In the genomic region with DNA sequence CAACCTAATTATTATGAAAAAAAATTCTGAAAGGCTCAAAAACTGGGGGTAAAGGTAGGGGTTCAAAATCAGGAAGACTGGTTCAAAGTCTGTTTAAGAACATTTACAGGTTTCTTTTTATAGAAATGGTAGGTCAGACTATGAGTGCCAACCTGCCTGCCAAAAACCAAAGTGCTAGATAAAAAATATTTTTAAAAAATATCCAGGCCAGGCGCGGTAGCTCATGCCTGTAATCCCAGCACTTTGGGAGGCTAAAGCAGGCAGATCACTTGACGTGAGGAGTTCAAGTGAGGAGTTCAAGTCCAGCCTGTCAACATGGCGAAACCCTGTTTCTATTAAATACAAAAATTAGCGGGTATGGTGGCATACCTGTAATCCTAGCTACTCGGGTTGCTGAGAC, we compare ENCODE assay signal across 18 cellular contexts.
DNase-seq lines count a peak whose midpoint lies in the region; ATAC-seq and TF ChIP-seq lines count a peak whose summit lies in the region.
"Had no signal": no experiment of that assay in that cellular context is flagged by ENCODE, and none has a peak within 500 bp of the region (broad histone marks: within the 10 kb centered on the region; RNA-seq: fewer than 3 reads in every experiment).

No MANE protein-coding gene starts in this region.

- H4K8ac ChIP-seq in neuronal stem cell (ENCODE audit: low read depth, low read length), result no peak overlapping the region

- no peak overlapping the region for H2AFZ ChIP-seq in neuronal stem cell (ENCODE audit: low read length)

- H3K79me1 ChIP-seq in neuronal stem cell (ENCODE audit: low read depth, low read length), result no peaks in the 10 kb centered on the region

- no peak overlapping the region for H3K4me3 Mint-ChIP-seq in IgD-negative memory B cell
- no peak overlapping the region for H3K4me3 Mint-ChIP-seq in central memory CD8-positive, alpha-beta T cell
- H3K4me3 Mint-ChIP-seq in stimulated activated memory B cell treated with anti-CD40 and anti-IgM and Interleukin-4, amounts not matched to agents 10 μg/mL and 1 μg/mL and 100 μg/mL, for 72 hours, result no peak overlapping the region
- H3K4me3 Mint-ChIP-seq: CD4-positive, CD25-positive, alpha-beta regulatory T cell; H9 had no signal

- no peak overlapping the region for H3K14ac ChIP-seq in neuronal stem cell (ENCODE audit: low read length)

- H2BK12ac ChIP-seq in neuronal stem cell (ENCODE audit: low read length), result no peak overlapping the region

- H2BK15ac ChIP-seq in neuronal stem cell (ENCODE audit: low read length), result no peak overlapping the region

- peak overlapping the region; percentile 46 to 68 for H3K27ac ChIP-seq in right atrium auricular region
- no peak overlapping the region for H3K27ac ChIP-seq in neuronal stem cell (replicated peaks; ENCODE audit: low read length)

- no peak overlapping the region for H2BK5ac ChIP-seq in neuronal stem cell (ENCODE audit: low read length)

- no peak for TF ChIP-seq CTCF in right atrium auricular region (IDR thresholded peaks at IDR 0.05)

- H3K4me2 ChIP-seq in neuronal stem cell (ENCODE audit: insufficient read depth, low read length, poor library complexity, severe bottlenecking), result no peak overlapping the region

- H4K91ac ChIP-seq in neuronal stem cell (ENCODE audit: low read depth, low read length, poor library complexity), result no peak overlapping the region

- peaks cover 19 to 25% (median 19%) of the 10 kb centered on the region in 3 donors for H3K4me1 Mint-ChIP-seq in IgD-negative memory B cell
- H3K4me1 Mint-ChIP-seq in central memory CD8-positive, alpha-beta T cell, result peaks cover 27% of the 10 kb centered on the region
- H3K4me1 Mint-ChIP-seq in stimulated activated memory B cell treated with anti-CD40 and anti-IgM and Interleukin-4, amounts not matched to agents 10 μg/mL and 1 μg/mL and 100 μg/mL, for 72 hours, result peaks cover 12% of the 10 kb centered on the region

- no CpG with 5 or more reads among the region's 6 CpGs for WGBS in neuronal stem cell (ENCODE audit: extremely low coverage in 2 of 2, insufficient read length in 2 of 2, insufficient replicate concordance in 1 of 2), 2 donors

- H3K36me3 Mint-ChIP-seq in IgD-negative memory B cell, result peaks cover 7% of the 10 kb centered on the region
- H3K36me3 Mint-ChIP-seq in central memory CD8-positive, alpha-beta T cell (ENCODE audit: insufficient read depth), result peaks cover 6% of the 10 kb centered on the region
- peaks cover 37% of the 10 kb centered on the region for H3K36me3 Mint-ChIP-seq in stimulated activated memory B cell treated with anti-CD40 and anti-IgM and Interleukin-4, amounts not matched to agents 10 μg/mL and 1 μg/mL and 100 μg/mL, for 72 hours

- H3K27ac Mint-ChIP-seq in IgD-negative memory B cell, result peak overlapping the region in 2 of 3 donors; percentile 19 to 57
- peak overlapping the region; percentile 38 for H3K27ac Mint-ChIP-seq in central memory CD8-positive, alpha-beta T cell (ENCODE audit: low read depth)
- H3K27ac Mint-ChIP-seq in stimulated activated memory B cell treated with anti-CD40 and anti-IgM and Interleukin-4, amounts not matched to agents 10 μg/mL and 1 μg/mL and 100 μg/mL, for 72 hours, result peak overlapping the region; percentile 42
- H3K27ac Mint-ChIP-seq: H9 had no signal

- H3K9ac ChIP-seq in neuronal stem cell (ENCODE audit: low read depth, low read length, poor library complexity), result no peak overlapping the region

- H3K4ac ChIP-seq in neuronal stem cell (ENCODE audit: low read length), result no peak overlapping the region

- DNase-seq in central memory CD8-positive, alpha-beta T cell (ENCODE audit: low spot score in 2 of 2), result no peak
- DNase-seq in right atrium auricular region (ENCODE audit: low spot score), result no peak
- DNase-seq in neuronal stem cell (ENCODE audit: low spot score), result no peak
- DNase-seq in stimulated activated CD4-positive, alpha-beta T cell treated with anti-CD3 and anti-CD28 coated beads, Interleukin-4, amount 100 ng/mL, for 24 hours, result no peak
- DNase-seq: Calu3; CD4-positive, CD25-positive, alpha-beta regulatory T cell; DMS53; H9; Karpas-422; NCI-H1105 treated with DMSO at 0.1 percent for 48 hours; NCI-H1694 treated with DMSO at 0.1 percent for 48 hours; NCI-H2107; NCI-H2227 treated with DMSO at 0.1 percent for 48 hours; NCI-H524 had no signal

- H2BK120ac ChIP-seq in neuronal stem cell (ENCODE audit: low read depth, low read length), result no peak overlapping the region

- H3K9me3 ChIP-seq in right atrium auricular region, result no peaks in the 10 kb centered on the region
- H3K9me3 ChIP-seq in neuronal stem cell (replicated peaks in 1 of 2; ENCODE audit: control insufficient read depth in 2 of 2, insufficient read depth in 1 of 2, low read depth in 1 of 2, low read length in 2 of 2), result no peaks in the 10 kb centered on the region

- H2AK5ac ChIP-seq in neuronal stem cell (ENCODE audit: low read depth, low read length), result no peak overlapping the region

- H3K27me3 ChIP-seq in right atrium auricular region (no peaks in the 10 kb centered on the region), neuronal stem cell (ENCODE audit: control insufficient read depth in 3 of 3, insufficient read depth in 3 of 3, low read depth in 1 of 3, low read length in 3 of 3) (peaks cover 0 to 1% (median 0%) of the 10 kb centered on the region in 3 experiments)

- no peaks in the 10 kb centered on the region for H3K36me3 ChIP-seq in right atrium auricular region
- H3K36me3 ChIP-seq in neuronal stem cell (replicated peaks in 1 of 2; ENCODE audit: control insufficient read depth in 2 of 2, insufficient read depth in 2 of 2, low read length in 2 of 2), result no peaks in the 10 kb centered on the region

- no peaks in the 10 kb centered on the region for H3K9me3 Mint-ChIP-seq in IgD-negative memory B cell
- no peaks in the 10 kb centered on the region for H3K9me3 Mint-ChIP-seq in central memory CD8-positive, alpha-beta T cell
- no peaks in the 10 kb centered on the region for H3K9me3 Mint-ChIP-seq in stimulated activated memory B cell treated with anti-CD40 and anti-IgM and Interleukin-4, amounts not matched to agents 10 μg/mL and 1 μg/mL and 100 μg/mL, for 72 hours
- H3K9me3 Mint-ChIP-seq: CD4-positive, CD25-positive, alpha-beta regulatory T cell; H9 had no signal

- H3K18ac ChIP-seq in neuronal stem cell (ENCODE audit: low read length), result no peak overlapping the region

- no peaks in the 10 kb centered on the region for H3K27me3 Mint-ChIP-seq in IgD-negative memory B cell
- no peaks in the 10 kb centered on the region for H3K27me3 Mint-ChIP-seq in central memory CD8-positive, alpha-beta T cell
- no peaks in the 10 kb centered on the region for H3K27me3 Mint-ChIP-seq in stimulated activated memory B cell treated with anti-CD40 and anti-IgM and Interleukin-4, amounts not matched to agents 10 μg/mL and 1 μg/mL and 100 μg/mL, for 72 hours
- H3K27me3 Mint-ChIP-seq: CD4-positive, CD25-positive, alpha-beta regulatory T cell had no signal

- H3K4me3 ChIP-seq in right atrium auricular region (no peak overlapping the region), neuronal stem cell (ENCODE audit: low read length in 2 of 2) (no peak overlapping the region)

- no peak for ATAC-seq in central memory CD8-positive, alpha-beta T cell (replicated peaks; ENCODE audit: extremely low read depth, poor library complexity, severe bottlenecking)
- ATAC-seq in stimulated activated memory B cell treated with anti-CD40 and anti-IgM and Interleukin-4, amounts not matched to agents 10 μg/mL and 1 μg/mL and 100 μg/mL, for 72 hours, result no peak
- no peak for ATAC-seq in GM19397 (IDR thresholded peaks at IDR 0.05; ENCODE audit: unreplicated experiment)
- ATAC-seq: Panc1 had no signal

- H3K4me1 ChIP-seq in right atrium auricular region, result peaks cover 0 to 43% of the 10 kb centered on the region in 2 donors
- H3K4me1 ChIP-seq in neuronal stem cell (ENCODE audit: control insufficient read depth in 2 of 2, insufficient read depth in 1 of 2, low read depth in 1 of 2, low read length in 2 of 2), result no peaks in the 10 kb centered on the region

- no peak overlapping the region for H3K23ac ChIP-seq in neuronal stem cell (ENCODE audit: low read depth, low read length, poor library complexity)
